In genomic region chr5:179332741-179333290, GRCh38 we compare ENCODE assay signal across 17 cellular contexts. TPM values are rescaled to one million over a fixed set of nuclear protein-coding genes. Genes with fewer than 3 reads are reported as not detected.
DNase-seq lines count a peak whose midpoint lies in the region; ATAC-seq and TF ChIP-seq lines count a peak whose summit lies in the region.
"Had no signal": no experiment of that assay in that cellular context is flagged by ENCODE, and none has a peak within 500 bp of the region (broad histone marks: within the 10 kb centered on the region; RNA-seq: fewer than 3 reads in every experiment).

No MANE protein-coding gene starts in this region.

- DNase-seq in natural killer cell treated with Interleukin-12 subunit alpha and Interleukin-12 subunit beta and Interleukin-15 and Interleukin-18, amount 100 ng/mL, for 72 hours (ENCODE audit: low spot score), result no peak
- DNase-seq in natural killer cell, result no peak
- DNase-seq in neuronal stem cell (ENCODE audit: low spot score), result no peak
- DNase-seq in NCI-H526 treated with DMSO at 0.1 percent for 48 hours (lab: John Stamatoyannopoulos, UW), result no peak
- DNase-seq in H9, result no peak
- DNase-seq: BE2C; CD4-positive, alpha-beta memory T cell; DMS79; HCEC 1CT had no signal

- H3K27ac ChIP-seq in neuronal stem cell (replicated peaks; ENCODE audit: low read length) (no peak overlapping the region), H9 (ENCODE audit: insufficient read length, low read depth, low read length) (no peak overlapping the region)
- H3K27ac ChIP-seq: C4-2B had no signal

- H3K4me2 ChIP-seq in neuronal stem cell (ENCODE audit: insufficient read depth, low read length, poor library complexity, severe bottlenecking) (no peak overlapping the region), H9 (ENCODE audit: insufficient read depth, insufficient read length, low read length) (no peak overlapping the region)
- H3K4me2 ChIP-seq: GM23338 had no signal

- H3K36me3 ChIP-seq in neuronal stem cell (replicated peaks in 1 of 2; ENCODE audit: control insufficient read depth in 2 of 2, insufficient read depth in 2 of 2, low read length in 2 of 2), result no peaks in the 10 kb centered on the region
- H3K36me3 ChIP-seq: BE2C had no signal

- H3K27ac Mint-ChIP-seq in natural killer cell treated with Interleukin-12 subunit alpha and Interleukin-12 subunit beta and Interleukin-15 and Interleukin-18, amount 100 ng/mL, for 72 hours, result no peak overlapping the region
- H3K27ac Mint-ChIP-seq in natural killer cell, result no peak overlapping the region
- H3K27ac Mint-ChIP-seq in brain, result peak overlapping the region in 3 of 5 experiments; percentile 12 to 85 (median 30)
- no peak overlapping the region for H3K27ac Mint-ChIP-seq in H9
- H3K27ac Mint-ChIP-seq: CD4-positive, alpha-beta memory T cell; GM23338; IgD-negative memory B cell had no signal

- H3K4me1 ChIP-seq in neuronal stem cell (ENCODE audit: control insufficient read depth in 2 of 2, insufficient read depth in 1 of 2, low read depth in 1 of 2, low read length in 2 of 2), result peaks cover 0 to 13% of the 10 kb centered on the region in 2 donors
- no peaks in the 10 kb centered on the region; the same call in 1 of the 2 replicates for H3K4me1 ChIP-seq in H9 (ENCODE audit: insufficient read depth, low read length)
- H3K4me1 ChIP-seq: BE2C had no signal

- no peak overlapping the region for H2AFZ ChIP-seq in neuronal stem cell (ENCODE audit: low read length)
- H2AFZ ChIP-seq in H9 (ENCODE audit: low read length), result no peak overlapping the region
- H2AFZ ChIP-seq: GM23338 had no signal

- ATAC-seq in natural killer cell treated with Interleukin-12 subunit alpha and Interleukin-12 subunit beta and Interleukin-15 and Interleukin-18, amount 100 ng/mL, for 72 hours, result peak; percentile 14 to 21
- no peak for ATAC-seq in natural killer cell
- no peak for ATAC-seq in GM18870 (IDR thresholded peaks at IDR 0.05; ENCODE audit: unreplicated experiment)
- ATAC-seq: GM12878, GM23338 had no signal

- no peak overlapping the region for H4K5ac ChIP-seq in H9 (ENCODE audit: insufficient read length, low read depth, low read length)

- H4K91ac ChIP-seq in neuronal stem cell (ENCODE audit: low read depth, low read length, poor library complexity) (no peak overlapping the region), H9 (ENCODE audit: insufficient read length, low read depth, low read length) (no peak overlapping the region)

- H2BK20ac ChIP-seq in H9 (ENCODE audit: low read depth, low read length, poor library complexity, severe bottlenecking), result no peak overlapping the region

- H2BK12ac ChIP-seq in neuronal stem cell (ENCODE audit: low read length), result no peak overlapping the region
- no peak overlapping the region for H2BK12ac ChIP-seq in H9 (ENCODE audit: insufficient read length, low read depth, low read length)

- intact Hi-C loops in natural killer cell (cut with micrococcal nuclease), result no loop called here

- H3K4me1 Mint-ChIP-seq in natural killer cell treated with Interleukin-12 subunit alpha and Interleukin-12 subunit beta and Interleukin-15 and Interleukin-18, amount 100 ng/mL, for 72 hours (ENCODE audit: low read depth in 2 of 2), result no peaks in the 10 kb centered on the region
- no peaks in the 10 kb centered on the region for H3K4me1 Mint-ChIP-seq in natural killer cell
- H3K4me1 Mint-ChIP-seq in brain, result peaks cover 55% of the 10 kb centered on the region
- peaks cover 9 to 42% of the 10 kb centered on the region in 2 experiments; a peak in 3 of 4 replicates for H3K4me1 Mint-ChIP-seq in H9
- H3K4me1 Mint-ChIP-seq: CD4-positive, alpha-beta memory T cell had no signal

- H3K9me3 ChIP-seq in neuronal stem cell (replicated peaks in 1 of 2; ENCODE audit: control insufficient read depth in 2 of 2, insufficient read depth in 1 of 2, low read depth in 1 of 2, low read length in 2 of 2), result no peaks in the 10 kb centered on the region
- no peaks in the 10 kb centered on the region for H3K9me3 ChIP-seq in H9 (ENCODE audit: control insufficient read depth, low read depth, low read length)
- H3K9me3 ChIP-seq: BE2C had no signal

- H2BK5ac ChIP-seq in neuronal stem cell (ENCODE audit: low read length), result peak overlapping the region; percentile 77
- no peak overlapping the region for H2BK5ac ChIP-seq in H9 (ENCODE audit: insufficient read length, low read length)

- H3K14ac ChIP-seq in neuronal stem cell (ENCODE audit: low read length), result no peak overlapping the region
- H3K14ac ChIP-seq in H9 (ENCODE audit: insufficient read depth, low read length), result no peak overlapping the region

- WGBS in neuronal stem cell (ENCODE audit: extremely low coverage in 2 of 2, insufficient read length in 2 of 2, insufficient replicate concordance in 1 of 2), 2 donors, result no CpG with 5 or more reads among the region's 13 CpGs
- whole genome bisulfite sequencing in H9 (ENCODE audit: extremely low coverage, insufficient read length, low lambda C conversion rate), result no CpG with 5 or more reads among the region's 13 CpGs

- no peak overlapping the region for H3K4me3 Mint-ChIP-seq in natural killer cell treated with Interleukin-12 subunit alpha and Interleukin-12 subunit beta and Interleukin-15 and Interleukin-18, amount 100 ng/mL, for 72 hours
- H3K4me3 Mint-ChIP-seq in natural killer cell (no peak overlapping the region), brain (no peak overlapping the region), H9 (no peak overlapping the region)
- H3K4me3 Mint-ChIP-seq: CD4-positive, alpha-beta memory T cell; GM23338; IgD-negative memory B cell had no signal

- H3K23ac ChIP-seq in neuronal stem cell (ENCODE audit: low read depth, low read length, poor library complexity) (peak overlapping the region; percentile 34), H9 (ENCODE audit: insufficient read length, low read depth, low read length) (no peak overlapping the region)

- H2AK5ac ChIP-seq in neuronal stem cell (ENCODE audit: low read depth, low read length) (peak overlapping the region; percentile 97), H9 (ENCODE audit: insufficient read length, low read length) (no peak overlapping the region)

- H3K27me3 ChIP-seq in neuronal stem cell (ENCODE audit: control insufficient read depth in 3 of 3, insufficient read depth in 3 of 3, low read depth in 1 of 3, low read length in 3 of 3), result peaks cover 0 to 3% (median 0%) of the 10 kb centered on the region in 3 experiments
- H3K27me3 ChIP-seq in H9 (ENCODE audit: insufficient read depth, low read length), result no peaks in the 10 kb centered on the region
- H3K27me3 ChIP-seq: BE2C had no signal

- H4K8ac ChIP-seq in neuronal stem cell (ENCODE audit: low read depth, low read length), result no peak overlapping the region
- H4K8ac ChIP-seq in H9 (replicated peaks; ENCODE audit: insufficient read length, low read depth, low read length), result no peak overlapping the region

- H3K23me2 ChIP-seq in H9 (ENCODE audit: insufficient read length, low read depth, low read length, poor library complexity, severe bottlenecking), result no peaks in the 10 kb centered on the region

- H4K20me1 ChIP-seq in H9 (ENCODE audit: control insufficient read depth, insufficient read depth, insufficient read length), result no peaks in the 10 kb centered on the region

- H2BK120ac ChIP-seq in neuronal stem cell (ENCODE audit: low read depth, low read length), result no peak overlapping the region
- no peak overlapping the region for H2BK120ac ChIP-seq in H9 (ENCODE audit: low read depth, low read length, poor library complexity, severe bottlenecking)

- H3K36me3 Mint-ChIP-seq in natural killer cell treated with Interleukin-12 subunit alpha and Interleukin-12 subunit beta and Interleukin-15 and Interleukin-18, amount 100 ng/mL, for 72 hours, result no peaks in the 10 kb centered on the region
- H3K36me3 Mint-ChIP-seq in natural killer cell (no peaks in the 10 kb centered on the region), brain (no peaks in the 10 kb centered on the region), H9 (ENCODE audit: insufficient read depth in 1 of 3, low read depth in 3 of 3) (no peaks in the 10 kb centered on the region)
- H3K36me3 Mint-ChIP-seq: CD4-positive, alpha-beta memory T cell; IgD-negative memory B cell had no signal

- H3T11ph ChIP-seq in H9 (ENCODE audit: low read length), result no peak overlapping the region

- H2BK15ac ChIP-seq in neuronal stem cell (ENCODE audit: low read length) (peak overlapping the region; percentile 65), H9 (ENCODE audit: low read depth, low read length) (no peak overlapping the region)

- no peaks in the 10 kb centered on the region for H3K9me3 Mint-ChIP-seq in natural killer cell treated with Interleukin-12 subunit alpha and Interleukin-12 subunit beta and Interleukin-15 and Interleukin-18, amount 100 ng/mL, for 72 hours
- H3K9me3 Mint-ChIP-seq in natural killer cell, result no peaks in the 10 kb centered on the region
- H3K9me3 Mint-ChIP-seq in brain, result no peaks in the 10 kb centered on the region
- peaks cover 0 to under 1% of the 10 kb centered on the region in 2 experiments; a peak in 1 of 5 replicates for H3K9me3 Mint-ChIP-seq in H9
- H3K9me3 Mint-ChIP-seq: CD4-positive, alpha-beta memory T cell had no signal

- H3K18ac ChIP-seq in neuronal stem cell (ENCODE audit: low read length), result peak overlapping the region; percentile 87
- no peak overlapping the region for H3K18ac ChIP-seq in H9 (ENCODE audit: insufficient read length, low read depth, low read length)

- peaks cover 0 to 11% of the 10 kb centered on the region in 2 donors for H3K27me3 Mint-ChIP-seq in natural killer cell treated with Interleukin-12 subunit alpha and Interleukin-12 subunit beta and Interleukin-15 and Interleukin-18, amount 100 ng/mL, for 72 hours
- H3K27me3 Mint-ChIP-seq in natural killer cell (ENCODE audit: low read depth in 2 of 2), result peaks cover 0 to 13% of the 10 kb centered on the region in 2 donors
- peaks cover 6% of the 10 kb centered on the region for H3K27me3 Mint-ChIP-seq in brain
- peaks cover 19% of the 10 kb centered on the region for H3K27me3 Mint-ChIP-seq in H9 (ENCODE audit: low read depth)

- H3K4ac ChIP-seq in neuronal stem cell (ENCODE audit: low read length) (no peak overlapping the region), H9 (ENCODE audit: low read depth, low read length) (no peak overlapping the region)

- no peak for TF ChIP-seq CTCF in natural killer cell (IDR thresholded peaks at IDR 0.05)
- no peak for TF ChIP-seq CTCF in brain (conservative IDR thresholded peaks at IDR 0.05)
- no peak for TF ChIP-seq CTCF in H9 (conservative IDR thresholded peaks at IDR 0.05)

- H3K79me2 ChIP-seq in H9 (ENCODE audit: insufficient read depth, low read length), result no peaks in the 10 kb centered on the region

- H3K56ac ChIP-seq in H9 (ENCODE audit: insufficient read length, low read depth, low read length), result no peak overlapping the region

- peak overlapping the region; percentile 67 for H3K9ac ChIP-seq in neuronal stem cell (ENCODE audit: low read depth, low read length, poor library complexity)
- H3K9ac ChIP-seq in H9 (ENCODE audit: extremely low read depth, insufficient read length, low read length), result no peak overlapping the region

- no peak overlapping the region for H3K4me3 ChIP-seq in neuronal stem cell (ENCODE audit: low read length in 2 of 2)
- H3K4me3 ChIP-seq: GM12878, GM23338 had no signal

- no peaks in the 10 kb centered on the region for H3K79me1 ChIP-seq in neuronal stem cell (ENCODE audit: low read depth, low read length)
- no peaks in the 10 kb centered on the region for H3K79me1 ChIP-seq in H9 (ENCODE audit: insufficient read depth, low read depth, low read length, poor library complexity, severe bottlenecking)

RNA-seq across cellular contexts. Expression of gene ADAMTS2, which starts 12.4 kb away (rescaled TPM):
- not detected for total RNA-seq in natural killer cell treated with Interleukin-12 subunit alpha and Interleukin-12 subunit beta and Interleukin-15 and Interleukin-18, amount 100 ng/mL, for 72 hours
- under 1 TPM in 1 of 3 donors, not detected in 2; 0.28 TPM for total RNA-seq in natural killer cell
- polyA plus RNA-seq in brain (ENCODE audit: insufficient read depth, low read depth, low replicate concordance), result 2.2 TPM
- 5.3 TPM for polyA plus RNA-seq in neuronal stem cell (2013, experiment 1 of 2)
- 5.7 TPM for polyA plus RNA-seq in neuronal stem cell (2013, experiment 2 of 2)
- 5.4 and 5.9 TPM in 2 replicates for total RNA-seq in H9 (2021)
- total RNA-seq: CD4-positive, alpha-beta memory T cell; G401; HT-29 had no signal
- polyA plus RNA-seq: IgD-negative memory B cell had no signal

Comparison
In these comparisons a context has a peak if more than half of its experiments do, and no peak if none do; other contexts are left out.
1. ATAC-seq: peak in natural killer cell treated with Interleukin-12 subunit alpha and Interleukin-12 subunit beta and Interleukin-15 and Interleukin-18, amount 100 ng/mL, for 72 hours (2 of 2); none in natural killer cell (0 of 3) and GM18870 (single experiment).
2. H3K27ac Mint-ChIP-seq: peak in brain (3 of 5); none in natural killer cell treated with Interleukin-12 subunit alpha and Interleukin-12 subunit beta and Interleukin-15 and Interleukin-18, amount 100 ng/mL, for 72 hours (0 of 2), natural killer cell (0 of 2) and H9 (0 of 3).